1 cellular context compared by ENCODE assay signal in genomic region chr19:14136509-14137281, GRCh38.
TF ChIP-seq lines count a peak whose summit lies in the region.

TSS of gene ASF1B (minus strand) at chr19:14136589. CDS start at chr19:14136456, 133 bp downstream.

TF ChIP-seq in K562, 482 proteins besides CTCF, POLR2A, EP300 and RAD21 (continued from another document and continues in another):
- TF ChIP-seq MITF (IDR thresholded peaks at IDR 0.05) (no peak), CTCFL (IDR thresholded peaks at IDR 0.05; ENCODE audit: borderline replicate concordance, insufficient read depth, low read depth, low read length, poor library complexity, severe bottlenecking) (peak; percentile 89), ZNF184 (CRISPR knock-in tag; IDR thresholded peaks at IDR 0.05) (no peak), ELF1 (tag; IDR thresholded peaks at IDR 0.05) (peak; percentile 85), NFE2 (IDR thresholded peaks at IDR 0.05; ENCODE audit: low read depth) (no peak), BDP1 (IDR thresholded peaks at IDR 0.05; ENCODE audit: insufficient read depth, insufficient read length) (no peak), ETV6 (IDR thresholded peaks at IDR 0.05; ENCODE audit: borderline replicate concordance in 1 of 2, low read depth in 2 of 2, low read length in 1 of 2) (no peak), ETV6 (CRISPR knock-in tag; IDR thresholded peaks at IDR 0.05; ENCODE audit: borderline replicate concordance) (no peak), BRD9 (IDR thresholded peaks at IDR 0.05; ENCODE audit: low read depth, partially characterized antibody) (no peak), POLR2AphosphoS2 (IDR thresholded peaks at IDR 0.05; ENCODE audit: low read length) (no peak; the same call in 1 of the 2 replicates), NFIX (CRISPR knock-in tag; IDR thresholded peaks at IDR 0.05; ENCODE audit: low read depth) (no peak), COPS2 (conservative IDR thresholded peaks at IDR 0.05) (no peak), NCOR1 (IDR thresholded peaks at IDR 0.05) (no peak), BCLAF1 (IDR thresholded peaks at IDR 0.05; ENCODE audit: borderline replicate concordance in 1 of 2, control insufficient read depth in 1 of 2, low read depth in 2 of 2, low read length in 1 of 2) (no peak), DLX4 (CRISPR knock-in tag; IDR thresholded peaks at IDR 0.05) (no peak), FOXO4 (CRISPR knock-in tag; IDR thresholded peaks at IDR 0.05) (no peak), ZNF766 (CRISPR knock-in tag; conservative IDR thresholded peaks at IDR 0.05) (no peak), ZNF780A (CRISPR knock-in tag; IDR thresholded peaks at IDR 0.05) (no peak), PHF21A (IDR thresholded peaks at IDR 0.05; ENCODE audit: borderline replicate concordance, low read depth) (peak; percentile 30; the same call in 1 of the 2 replicates), ZBTB12 (CRISPR knock-in tag; IDR thresholded peaks at IDR 0.05) (peak; percentile 73), NR0B1 (IDR thresholded peaks at IDR 0.05; ENCODE audit: partially characterized antibody) (no peak), IRF1 (CRISPR knock-in tag; IDR thresholded peaks at IDR 0.05; ENCODE audit: borderline replicate concordance) (no peak), FOS (IDR thresholded peaks at IDR 0.05; ENCODE audit: extremely low read depth, insufficient read length) (peak; percentile 92), ZBED1 (IDR thresholded peaks at IDR 0.05) (no peak; the same call in 1 of the 2 replicates), SIN3B (IDR thresholded peaks at IDR 0.05; ENCODE audit: low read depth) (peak; percentile 81; the same call in 1 of the 2 replicates), ZNF140 (CRISPR knock-in tag; IDR thresholded peaks at IDR 0.05) (no peak), PATZ1 (CRISPR knock-in tag; IDR thresholded peaks at IDR 0.05; ENCODE audit: borderline replicate concordance) (no peak), ZBTB7A (IDR thresholded peaks at IDR 0.05; ENCODE audit: borderline replicate concordance, control insufficient read depth, low read depth, low read length) (no peak), ZNF239 (CRISPR knock-in tag; IDR thresholded peaks at IDR 0.05) (no peak), HBP1 (CRISPR knock-in tag; IDR thresholded peaks at IDR 0.05) (no peak), FIP1L1 (IDR thresholded peaks at IDR 0.05; ENCODE audit: low read depth, low read length, poor library complexity, severe bottlenecking) (peak; percentile 26), NFE2L1 (tag; IDR thresholded peaks at IDR 0.05; ENCODE audit: borderline replicate concordance, low read depth) (no peak), NCOA2 (IDR thresholded peaks at IDR 0.05; ENCODE audit: partially characterized antibody in 2 of 2) (no peak), POLR3G (IDR thresholded peaks at IDR 0.05; ENCODE audit: extremely low read depth, insufficient read length, insufficient replicate concordance) (no peak), SREBF2 (CRISPR knock-in tag; IDR thresholded peaks at IDR 0.05) (no peak), ZHX1 (conservative IDR thresholded peaks at IDR 0.05; ENCODE audit: low read length) (no peak; the same call in 1 of the 2 replicates), YY1 (IDR thresholded peaks at IDR 0.05; ENCODE audit: borderline replicate concordance in 1 of 3, control insufficient read depth in 1 of 3, extremely low read depth in 1 of 3, insufficient read depth in 3 of 3, insufficient read length in 1 of 3, insufficient replicate concordance in 2 of 3, low read depth in 1 of 3, low read length in 2 of 3) (peak in 2 of 3 experiments; percentile 43 to 58), HEY1 (CRISPR knock-in tag; IDR thresholded peaks at IDR 0.05; ENCODE audit: borderline replicate concordance) (no peak), DDX20 (tag; IDR thresholded peaks at IDR 0.05; ENCODE audit: low read depth) (no peak), SMAD1 (IDR thresholded peaks at IDR 0.05; ENCODE audit: low read depth, low read length, partially characterized antibody) (no peak), SNIP1 (IDR thresholded peaks at IDR 0.05; ENCODE audit: low read depth) (no peak), RHOXF2B (CRISPR knock-in tag; conservative IDR thresholded peaks at IDR 0.05) (no peak), HCFC1 (IDR thresholded peaks at IDR 0.05; ENCODE audit: low read depth, low read length) (peak; percentile 33; the same call in 1 of the 2 replicates), DNMT1 (IDR thresholded peaks at IDR 0.05) (no peak)
